20 cellular contexts compared by ENCODE assay signal in genomic region chr13:110511509-110512181, GRCh38. TPM values are rescaled to one million over a fixed set of nuclear protein-coding genes. Genes with fewer than 3 reads are reported as not detected.
DNase-seq lines count a peak whose midpoint lies in the region; ATAC-seq, FAIRE-seq and TF ChIP-seq lines count a peak whose summit lies in the region.
"Had no signal": no experiment of that assay in that cellular context is flagged by ENCODE, and none has a peak within 500 bp of the region (broad histone marks: within the 10 kb centered on the region; RNA-seq: fewer than 3 reads in every experiment).

No MANE protein-coding gene starts in this region.

- ATAC-seq in HepG2 (peak; percentile 68), right lobe of liver (no peak)
- ATAC-seq: Right ventricle myocardium inferior had no signal

- CTCF ChIA-PET in HepG2 (lab: Yijun Ruan, JAX; ENCODE audit: low intra/inter-chr PET ratio, low total read pairs) = no interaction called here

- TF ChIP-seq EP300 in HepG2 (IDR thresholded peaks at IDR 0.05; ENCODE audit: low read depth in 2 of 2, low read length in 2 of 2) = no peak
- TF ChIP-seq EP300 in HepG2 (CRISPR knock-in tag; IDR thresholded peaks at IDR 0.05; ENCODE audit: borderline replicate concordance) = no peak

- POLR2A ChIA-PET in HepG2 (lab: Yijun Ruan, JAX) = no interaction called here

- H3K79me2 ChIP-seq in HepG2 (ENCODE audit: insufficient read depth, low read length) = no peaks in the 10 kb centered on the region

- peak; percentile 35; the same call in 1 of the 2 replicates for TF ChIP-seq RAD21 in HepG2 (CRISPR knock-in tag; IDR thresholded peaks at IDR 0.05)

- TF ChIP-seq CTCF in HepG2 (CRISPR knock-in tag; IDR thresholded peaks at IDR 0.05) = peak; percentile 52
- TF ChIP-seq CTCF in right lobe of liver (IDR thresholded peaks at IDR 0.05) = no peak
- peak; percentile 23; the same call in 1 of the 2 replicates for TF ChIP-seq CTCF in WERI-Rb-1 (IDR thresholded peaks at IDR 0.05; ENCODE audit: low read depth, low read length)
- TF ChIP-seq CTCF in kidney (IDR thresholded peaks at IDR 0.05; ENCODE audit: borderline replicate concordance, extremely low read depth, insufficient read depth) = no peak

- H3K27ac ChIP-seq in HepG2 (ENCODE audit: extremely low read length, insufficient read depth, low read length) (no peak overlapping the region), right lobe of liver (no peak overlapping the region), WERI-Rb-1 (no peak overlapping the region), kidney (ENCODE audit: low read depth in 2 of 2, low read length in 2 of 2) (no peak overlapping the region)

- no peak overlapping the region for H2AFZ ChIP-seq in HepG2 (ENCODE audit: low read length)

- H4K20me1 ChIP-seq in HepG2 (ENCODE audit: insufficient read depth, low read length) = no peaks in the 10 kb centered on the region

- WGBS in HepG2 (ENCODE audit: low lambda C conversion rate) = 76% methylated on average over 21 of the region's 31 CpGs
- 87% methylated on average over 15 of the region's 31 CpGs for WGBS in right lobe of liver (ENCODE audit: insufficient coverage, low coverage, low lambda C conversion rate, missing lambda C conversion rate)

- in situ Hi-C loops in HepG2 (cut with HindIII; ENCODE audit: extremely low pct_ligation_motif_present, low pct_unique_long_range_greater_than_20kb) = no loop called here

- TF ChIP-seq POLR2A in HepG2 (IDR thresholded peaks at IDR 0.05; ENCODE audit: insufficient read depth in 1 of 2, low read depth in 2 of 2, low read length in 2 of 2) = no peak
- TF ChIP-seq POLR2A in right lobe of liver (IDR thresholded peaks at IDR 0.05) = no peak

- H3K4me2 ChIP-seq in HepG2 (ENCODE audit: low read depth, low read length) = no peak overlapping the region

- peaks cover 24% of the 10 kb centered on the region for H3K4me1 ChIP-seq in HepG2 (ENCODE audit: insufficient read depth, low read length)
- peaks cover 0 to 16% (median 10%) of the 10 kb centered on the region in 4 donors for H3K4me1 ChIP-seq in right lobe of liver
- peaks cover 15 to 27% of the 10 kb centered on the region in 2 donors for H3K4me1 ChIP-seq in kidney (ENCODE audit: control insufficient read depth in 1 of 2, insufficient read depth in 1 of 2, low read depth in 1 of 2, low read length in 2 of 2)

- DNase-seq in HepG2 (ENCODE audit: low spot score) (peak; percentile 27), right lobe of liver (no peak), WERI-Rb-1 (no peak), kidney (peak; percentile 67), COLO668 (lab: John Stamatoyannopoulos, UW; ENCODE audit: unreplicated experiment) (no peak), occipital lobe (lab: John Stamatoyannopoulos, UW) (no peak)
- DNase-seq in stimulated activated CD4-positive, alpha-beta T cell treated with anti-CD3 and anti-CD28 coated beads, Interleukin-1b, Interleukin-23, amount 100 ng/mL, for 48 hours = no peak
- DNase-seq: ACHN; Caco-2; CD4-positive, CD25-positive, alpha-beta regulatory T cell; DMS153; KG1; NCI-H187 treated with DMSO at 0.1 percent for 48 hours; NCI-H446 treated with DMSO at 0.1 percent for 48 hours; NCI-H774 had no signal

- intact Hi-C loops in HepG2 (cut with micrococcal nuclease; ENCODE audit: unreplicated experiment) (no loop called here), right lobe of liver (cut with DNase I) (no loop called here), kidney (cut with DNase I) (no loop called here)

- no peaks in the 10 kb centered on the region for H3K36me3 ChIP-seq in HepG2 (replicated peaks in 1 of 2; ENCODE audit: control insufficient read depth in 1 of 2, insufficient read depth in 2 of 2, low read length in 2 of 2)
- no peaks in the 10 kb centered on the region for H3K36me3 ChIP-seq in right lobe of liver
- peaks cover 6% of the 10 kb centered on the region for H3K36me3 ChIP-seq in WERI-Rb-1
- peaks cover 12 to 50% of the 10 kb centered on the region in 2 donors for H3K36me3 ChIP-seq in kidney (ENCODE audit: control insufficient read depth in 1 of 2, insufficient read depth in 2 of 2, low read length in 2 of 2)

- H3K9ac ChIP-seq in HepG2 (ENCODE audit: insufficient read depth, low read depth, low read length) (no peak overlapping the region), kidney (ENCODE audit: low read length in 2 of 2) (no peak overlapping the region)

- no TSS peak for BruUV-seq in HepG2 (replicated peaks; lab: Mats Ljungman, UMichigan)

- FAIRE-seq in HepG2 (lab: Jason Lieb, UNC) (no peak), kidney (lab: Jason Lieb, UNC) (no peak)
- FAIRE-seq: GM12878, GM19239, RCC 7860 had no signal

- H3K4me3 ChIP-seq in HepG2 (replicated peaks in 1 of 3; ENCODE audit: insufficient read depth in 1 of 3, low read depth in 2 of 3, low read length in 3 of 3) (no peak overlapping the region), right lobe of liver (no peak overlapping the region), WERI-Rb-1 (ENCODE audit: low read depth, low read length) (no peak overlapping the region), kidney (ENCODE audit: low read length in 2 of 2) (no peak overlapping the region)
- H3K4me3 ChIP-seq: GM12878 had no signal

- H3K27me3 ChIP-seq in HepG2 (ENCODE audit: control insufficient read depth in 1 of 2, insufficient read depth in 2 of 2, low read length in 2 of 2) (no peaks in the 10 kb centered on the region), right lobe of liver (no peaks in the 10 kb centered on the region), WERI-Rb-1 (ENCODE audit: insufficient read depth, low read depth, severe bottlenecking) (no peaks in the 10 kb centered on the region)

- no peaks in the 10 kb centered on the region for H3K9me3 ChIP-seq in HepG2 (ENCODE audit: low read length)
- no peaks in the 10 kb centered on the region for H3K9me3 ChIP-seq in right lobe of liver
- H3K9me3 ChIP-seq in WERI-Rb-1 (ENCODE audit: severe bottlenecking) = no peaks in the 10 kb centered on the region
- no peaks in the 10 kb centered on the region for H3K9me3 ChIP-seq in kidney (ENCODE audit: control insufficient read depth in 1 of 2, low read length in 2 of 2)
- H3K9me3 ChIP-seq: Caco-2 had no signal

TF ChIP-seq in HepG2, 621 proteins besides CTCF, POLR2A, EP300 and RAD21 (continues in another document):
- TF ChIP-seq TSC22D2 (CRISPR knock-in tag; IDR thresholded peaks at IDR 0.05; ENCODE audit: borderline replicate concordance) (no peak), HMG20B (CRISPR knock-in tag; conservative IDR thresholded peaks at IDR 0.05) (no peak), ZNF768 (CRISPR knock-in tag; IDR thresholded peaks at IDR 0.05) (peak; percentile 13; the same call in 1 of the 2 replicates), ZNF597 (CRISPR knock-in tag; IDR thresholded peaks at IDR 0.05) (no peak), MNT (IDR thresholded peaks at IDR 0.05) (0 out of 2 replicates have a peak, but pooled peaks have one; percentile 3)

RNA-seq across cellular contexts. Expression of gene RAB20, which starts 49.9 kb away (rescaled TPM):
- 15.2 and 15.6 TPM in 2 replicates for total RNA-seq in HepG2 (2016; rRNA removed; fragmentation: Illumina TruSeq; extraction: Trizol)
- total RNA-seq in HepG2 (2016; cell fraction: cytosol; rRNA removed; fragmentation: Illumina TruSeq; extraction: Trizol; ENCODE audit: low read depth) = 5.8 and 6.2 TPM in 2 replicates
- total RNA-seq in HepG2 (2016; cell fraction: insoluble cytoplasmic fraction; rRNA removed; fragmentation: Illumina TruSeq; extraction: Trizol) = 13.5 and 15.3 TPM in 2 replicates
- total RNA-seq in HepG2 (2016; cell fraction: membrane; rRNA removed; fragmentation: Illumina TruSeq; extraction: Trizol) = 12.0 and 13.1 TPM in 2 replicates
- total RNA-seq in HepG2 (2016; cell fraction: nucleus; rRNA removed; fragmentation: Illumina TruSeq; extraction: Trizol) = 6.5 and 7.9 TPM in 2 replicates
- 27.3 and 30.5 TPM in 2 replicates for polyA plus RNA-seq in HepG2 (2011; rRNA removed)
- polyA plus RNA-seq in HepG2 (2011; cell fraction: cytosol; rRNA removed) = 28.4 and 39.0 TPM in 2 replicates
- 12.0 and 13.8 TPM in 2 replicates for polyA plus RNA-seq in HepG2 (2011; cell fraction: nucleus; rRNA removed)
- polyA plus RNA-seq in HepG2 (2012) = 14.6 and 20.9 TPM in 2 replicates
- polyA plus RNA-seq in HepG2 (2016; cell fraction: cytosol; fragmentation: Illumina TruSeq; extraction: Trizol; ENCODE audit: low read depth) = 4.5 and 5.9 TPM in 2 replicates
- polyA plus RNA-seq in HepG2 (2016; cell fraction: insoluble cytoplasmic fraction; fragmentation: Illumina TruSeq; extraction: Trizol; ENCODE audit: low read depth) = 13.3 and 15.2 TPM in 2 replicates
- polyA plus RNA-seq in HepG2 (2016; cell fraction: membrane; fragmentation: Illumina TruSeq; extraction: Trizol; ENCODE audit: low read depth) = 7.5 and 8.5 TPM in 2 replicates
- 9.6 and 9.8 TPM in 2 replicates for polyA plus RNA-seq in HepG2 (2016; cell fraction: nucleus; fragmentation: Illumina TruSeq; extraction: Trizol; ENCODE audit: insufficient read depth, low read depth)
- polyA minus RNA-seq in HepG2 (2011; rRNA and poly(A)+ RNA removed; ENCODE audit: low replicate concordance) = 7.5 and 23.0 TPM in 2 replicates
- 12.6 and 15.1 TPM in 2 replicates for polyA minus RNA-seq in HepG2 (2011; cell fraction: cytosol; rRNA and poly(A)+ RNA removed)
- 8.2 TPM in 2 replicates for polyA minus RNA-seq in HepG2 (2011; cell fraction: nucleus; rRNA and poly(A)+ RNA removed)
- total RNA-seq in right lobe of liver = 10 to 100 TPM; 12.5 to 47.2 (median 36.3) TPM
- 33.6 TPM for total RNA-seq in kidney
- polyA plus RNA-seq in kidney (ENCODE audit: insufficient read depth, low read depth, low replicate concordance) = 47.7 TPM
- total RNA-seq in occipital lobe = 2.5 TPM
- total RNA-seq: CD4-positive, CD25-positive, alpha-beta regulatory T cell; OCI-LY7 had no signal

Comparison
In these comparisons a context has a peak if more than half of its experiments do, and no peak if none do; other contexts are left out.
1. DNase-seq: peak in HepG2 (single experiment) and kidney (single experiment); none in right lobe of liver (0 of 3), WERI-Rb-1 (single experiment), COLO668 (single experiment), occipital lobe (single experiment) and stimulated activated CD4-positive, alpha-beta T cell treated with anti-CD3 and anti-CD28 coated beads, Interleukin-1b, Interleukin-23, amount 100 ng/mL, for 48 hours (single experiment).
2. CTCF ChIP-seq: peak in HepG2 (single experiment) and WERI-Rb-1 (single experiment); none in right lobe of liver (0 of 4) and kidney (single experiment).